Comparison of ENCODE assay signal across 8 cellular contexts in the genomic region with DNA sequence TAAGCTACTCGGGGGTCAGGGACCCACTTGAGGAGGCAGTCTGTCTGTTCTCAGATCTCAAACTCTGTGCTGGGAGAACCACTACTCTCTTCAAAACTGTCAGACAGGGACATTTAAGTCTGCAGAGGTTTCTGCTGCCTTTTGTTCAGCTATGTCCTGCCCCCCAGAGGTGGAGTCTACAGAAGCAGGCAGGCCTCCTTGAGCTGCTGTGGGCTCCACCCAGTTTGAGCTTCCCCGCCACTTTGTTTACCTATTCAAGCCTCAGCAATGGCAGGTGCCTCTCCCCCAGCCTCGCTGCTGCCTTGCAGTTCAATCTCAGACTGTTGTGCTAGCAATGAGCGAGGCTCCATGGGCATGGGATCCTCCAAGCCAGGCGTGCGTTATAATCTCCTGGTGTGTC.
DNase-seq lines count a peak whose midpoint lies in the region; ATAC-seq, FAIRE-seq and TF ChIP-seq lines count a peak whose summit lies in the region.
"Not testable (repeated sequence)": the region's sequence is repeated elsewhere in the genome, so short reads cannot be mapped to it uniquely, and the experiment has no call there.

No MANE protein-coding gene starts in this region.

- TF ChIP-seq CTCF in GM23338 (conservative IDR thresholded peaks at IDR 0.05; ENCODE audit: low read depth in 2 of 2) (peak in 1 of 2 experiments; percentile 44; a peak in 2 of 4 replicates), HepG2 (CRISPR knock-in tag; IDR thresholded peaks at IDR 0.05) (peak; percentile 47), neural progenitor cell (IDR thresholded peaks at IDR 0.05) (peak; percentile 10)

- peaks cover 13% of the 10 kb centered on the region; the same call in 2 of the 3 replicates for H3K36me3 Mint-ChIP-seq in GM23338 (ENCODE audit: low read depth)
- H3K36me3 Mint-ChIP-seq in T-cell: peaks cover 28% of the 10 kb centered on the region
- H3K36me3 Mint-ChIP-seq in activated CD4-positive, alpha-beta T cell treated with anti-CD3 and anti-CD28 coated beads for 36 hours (ENCODE audit: low read depth); activated naive CD4-positive, alpha-beta T cell treated with anti-CD3 and anti-CD28 coated beads for 36 hours (ENCODE audit: low read depth): not testable (repeated sequence)
- H3K36me3 Mint-ChIP-seq in neural progenitor cell: peaks cover 14% of the 10 kb centered on the region
- peaks cover 34 to 45% of the 10 kb centered on the region in 2 donors for H3K36me3 Mint-ChIP-seq in stimulated activated naive B cell treated with anti-CD40 and anti-IgM and Interleukin-4, amounts not matched to agents 10 μg/mL and 1 μg/mL and 100 μg/mL, for 72 hours

- H3K27me3 Mint-ChIP-seq in GM23338 (ENCODE audit: insufficient read depth, low read depth, poor library complexity); T-cell; activated CD4-positive, alpha-beta T cell treated with anti-CD3 and anti-CD28 coated beads for 36 hours; activated naive CD4-positive, alpha-beta T cell treated with anti-CD3 and anti-CD28 coated beads for 36 hours (ENCODE audit: low read depth); neural progenitor cell (ENCODE audit: insufficient read depth, low read depth); stimulated activated naive B cell treated with anti-CD40 and anti-IgM and Interleukin-4, amounts not matched to agents 10 μg/mL and 1 μg/mL and 100 μg/mL, for 72 hours: not testable (repeated sequence)

- BruUV-seq in HepG2 (replicated peaks; lab: Mats Ljungman, UMichigan): not testable (repeated sequence)

- not testable (repeated sequence) for TF ChIP-seq EP300 in HepG2 (IDR thresholded peaks at IDR 0.05; ENCODE audit: low read depth in 2 of 2, low read length in 2 of 2); HepG2 (CRISPR knock-in tag; IDR thresholded peaks at IDR 0.05; ENCODE audit: borderline replicate concordance)

- not testable (repeated sequence) for ATAC-seq in GM23338; T-cell (replicated peaks in 1 of 4); activated CD4-positive, alpha-beta T cell treated with anti-CD3 and anti-CD28 coated beads for 36 hours; HepG2; stimulated activated naive B cell treated with anti-CD40 and anti-IgM and Interleukin-4, amounts not matched to agents 10 μg/mL and 1 μg/mL and 100 μg/mL, for 72 hours (replicated peaks)

- POLR2A ChIA-PET in T-cell (lab: Charles Lee); activated CD4-positive, alpha-beta T cell treated with anti-CD3 and anti-CD28 coated beads for 36 hours (lab: Charles Lee); HepG2 (lab: Yijun Ruan, JAX): not testable (repeated sequence)

- H4K20me1 ChIP-seq in GM23338 (replicated peaks; ENCODE audit: insufficient read depth); HepG2 (ENCODE audit: insufficient read depth, low read length); neural progenitor cell (ENCODE audit: low read depth): not testable (repeated sequence)

- not testable (repeated sequence) for FAIRE-seq in HepG2 (lab: Jason Lieb, UNC)

- 55% methylated on average over 5 of the region's 6 CpGs for WGBS in HepG2 (ENCODE audit: low lambda C conversion rate)

- H2AFZ ChIP-seq in GM23338; HepG2 (ENCODE audit: low read length); neural progenitor cell (replicated peaks): not testable (repeated sequence)

- H3K27ac ChIP-seq in GM23338 (ENCODE audit: low read depth); HepG2 (ENCODE audit: extremely low read length, insufficient read depth, low read length); neural progenitor cell: not testable (repeated sequence)

- not testable (repeated sequence) for H3K4me1 ChIP-seq in GM23338 (ENCODE audit: insufficient read depth); HepG2 (ENCODE audit: insufficient read depth, low read length); neural progenitor cell

- CTCF ChIA-PET in T-cell (lab: Charles Lee); HepG2 (lab: Yijun Ruan, JAX; ENCODE audit: low intra/inter-chr PET ratio, low total read pairs): not testable (repeated sequence)
- CTCF ChIA-PET in activated CD4-positive, alpha-beta T cell treated with anti-CD3 and anti-CD28 coated beads for 36 hours (lab: Charles Lee): interaction anchor here (0.6 to 0.7 kb wide), 2 partner anchors 190 to 383 kb away, joined by 3 read pairs; no protein-coding TSS in a partner anchor
- CTCF ChIA-PET in activated naive CD4-positive, alpha-beta T cell treated with anti-CD3 and anti-CD28 coated beads for 36 hours (lab: Charles Lee): interaction anchor here (1.1 kb wide), 1 partner anchor 308 kb away, joined by 3 read pairs; no protein-coding TSS in a partner anchor

- not testable (repeated sequence) for TF ChIP-seq RAD21 in HepG2 (CRISPR knock-in tag; IDR thresholded peaks at IDR 0.05)

- in situ Hi-C loops in HepG2 (cut with HindIII; ENCODE audit: extremely low pct_ligation_motif_present, low pct_unique_long_range_greater_than_20kb): not testable (repeated sequence)

- H3K9ac ChIP-seq in HepG2 (ENCODE audit: insufficient read depth, low read depth, low read length); neural progenitor cell: not testable (repeated sequence)

- H3F3A ChIP-seq in GM23338 (replicated peaks; ENCODE audit: low read depth); neural progenitor cell (ENCODE audit: low read depth): not testable (repeated sequence)

- not testable (repeated sequence) for H3K36me3 ChIP-seq in GM23338 (ENCODE audit: insufficient read depth); HepG2 (replicated peaks in 1 of 2; ENCODE audit: control insufficient read depth in 1 of 2, insufficient read depth in 2 of 2, low read length in 2 of 2); neural progenitor cell

- peak; percentile 39 for DNase-seq in GM23338 (ENCODE audit: low spot score)
- DNase-seq in NCI-H748 (lab: John Stamatoyannopoulos, UW; ENCODE audit: unreplicated experiment): peak; percentile 65
- DNase-seq in T-cell: peak in 29 of 34 experiments; percentile 2 to 52 (median 19)
- peak; percentile 19 for DNase-seq in activated CD4-positive, alpha-beta T cell treated with anti-CD3 and anti-CD28 coated beads for 36 hours
- peak; percentile 30 for DNase-seq in activated naive CD4-positive, alpha-beta T cell treated with anti-CD3 and anti-CD28 coated beads for 36 hours
- DNase-seq in HepG2 (ENCODE audit: low spot score): peak; percentile 12
- DNase-seq in neural progenitor cell (ENCODE audit: low spot score): peak; percentile 23
- DNase-seq in stimulated activated naive B cell treated with anti-CD40 and anti-IgM and Interleukin-4, amounts not matched to agents 10 μg/mL and 1 μg/mL and 100 μg/mL, for 72 hours: not testable (repeated sequence)

- not testable (repeated sequence) for H3K9me2 ChIP-seq in GM23338 (ENCODE audit: insufficient read depth)

- H3K4me3 ChIP-seq in GM23338; HepG2 (replicated peaks in 1 of 3; ENCODE audit: insufficient read depth in 1 of 3, low read depth in 2 of 3, low read length in 3 of 3); neural progenitor cell: not testable (repeated sequence)

- H3K27me3 ChIP-seq in GM23338 (ENCODE audit: insufficient read depth); HepG2 (ENCODE audit: control insufficient read depth in 1 of 2, insufficient read depth in 2 of 2, low read length in 2 of 2); neural progenitor cell: not testable (repeated sequence)

- not testable (repeated sequence) for TF ChIP-seq POLR2A in HepG2 (IDR thresholded peaks at IDR 0.05; ENCODE audit: insufficient read depth in 1 of 2, low read depth in 2 of 2, low read length in 2 of 2)

- H3K4me1 Mint-ChIP-seq in GM23338; activated CD4-positive, alpha-beta T cell treated with anti-CD3 and anti-CD28 coated beads for 36 hours; activated naive CD4-positive, alpha-beta T cell treated with anti-CD3 and anti-CD28 coated beads for 36 hours (ENCODE audit: low read depth); neural progenitor cell: not testable (repeated sequence)
- peaks cover 9 to 13% (median 9%) of the 10 kb centered on the region in 3 donors for H3K4me1 Mint-ChIP-seq in T-cell
- H3K4me1 Mint-ChIP-seq in stimulated activated naive B cell treated with anti-CD40 and anti-IgM and Interleukin-4, amounts not matched to agents 10 μg/mL and 1 μg/mL and 100 μg/mL, for 72 hours: peaks cover 35 to 54% of the 10 kb centered on the region in 2 donors

- H3K79me2 ChIP-seq in GM23338 (replicated peaks; ENCODE audit: insufficient read depth); HepG2 (ENCODE audit: insufficient read depth, low read length); neural progenitor cell (ENCODE audit: low read depth): not testable (repeated sequence)

- H3K4me2 ChIP-seq in GM23338; HepG2 (ENCODE audit: low read depth, low read length); neural progenitor cell: not testable (repeated sequence)

- not testable (repeated sequence) for H3K4me3 Mint-ChIP-seq in GM23338; T-cell; activated CD4-positive, alpha-beta T cell treated with anti-CD3 and anti-CD28 coated beads for 36 hours; activated naive CD4-positive, alpha-beta T cell treated with anti-CD3 and anti-CD28 coated beads for 36 hours; neural progenitor cell; stimulated activated naive B cell treated with anti-CD40 and anti-IgM and Interleukin-4, amounts not matched to agents 10 μg/mL and 1 μg/mL and 100 μg/mL, for 72 hours

- H3K9me3 Mint-ChIP-seq in GM23338 (peaks cover 19% of the 10 kb centered on the region), T-cell (peaks cover 4 to 14% (median 9%) of the 10 kb centered on the region in 3 donors), neural progenitor cell (peaks cover 49% of the 10 kb centered on the region)
- not testable (repeated sequence) for H3K9me3 Mint-ChIP-seq in activated CD4-positive, alpha-beta T cell treated with anti-CD3 and anti-CD28 coated beads for 36 hours (ENCODE audit: low read depth)
- peaks cover 16% of the 10 kb centered on the region for H3K9me3 Mint-ChIP-seq in activated naive CD4-positive, alpha-beta T cell treated with anti-CD3 and anti-CD28 coated beads for 36 hours
- peaks cover 1 to 16% of the 10 kb centered on the region in 2 donors for H3K9me3 Mint-ChIP-seq in stimulated activated naive B cell treated with anti-CD40 and anti-IgM and Interleukin-4, amounts not matched to agents 10 μg/mL and 1 μg/mL and 100 μg/mL, for 72 hours

- not testable (repeated sequence) for H3K27ac Mint-ChIP-seq in GM23338; T-cell; activated CD4-positive, alpha-beta T cell treated with anti-CD3 and anti-CD28 coated beads for 36 hours; activated naive CD4-positive, alpha-beta T cell treated with anti-CD3 and anti-CD28 coated beads for 36 hours; neural progenitor cell
- H3K27ac Mint-ChIP-seq in stimulated activated naive B cell treated with anti-CD40 and anti-IgM and Interleukin-4, amounts not matched to agents 10 μg/mL and 1 μg/mL and 100 μg/mL, for 72 hours: peak overlapping the region; percentile 52

- not testable (repeated sequence) for H3K9me3 ChIP-seq in HepG2 (ENCODE audit: low read length); neural progenitor cell (ENCODE audit: low read depth)

- intact Hi-C loops in activated CD4-positive, alpha-beta T cell treated with anti-CD3 and anti-CD28 coated beads for 36 hours (cut with DNase I, micrococcal nuclease); activated naive CD4-positive, alpha-beta T cell treated with anti-CD3 and anti-CD28 coated beads for 36 hours (cut with micrococcal nuclease); HepG2 (cut with micrococcal nuclease; ENCODE audit: unreplicated experiment): not testable (repeated sequence)
